1 cellular context compared by ENCODE assay signal in genomic region chr7:149827089-149827981, GRCh38.
TF ChIP-seq lines count a peak whose summit lies in the region.

No MANE protein-coding gene starts in this region.

TF ChIP-seq in GM12878, 131 proteins besides CTCF, POLR2A, EP300 and RAD21:
- no peak for TF ChIP-seq CREB1 (IDR thresholded peaks at IDR 0.05; ENCODE audit: low read depth)
- TF ChIP-seq USF1 (IDR thresholded peaks at IDR 0.05; ENCODE audit: borderline replicate concordance, extremely low read length, insufficient read depth, low read depth, low read length), result no peak
- no peak for TF ChIP-seq YY1 (IDR thresholded peaks at IDR 0.05; ENCODE audit: low read depth, low read length)
- TF ChIP-seq SMAD5 (IDR thresholded peaks at IDR 0.05; ENCODE audit: low read depth), result no peak
- no peak for TF ChIP-seq ZBTB33 (IDR thresholded peaks at IDR 0.05)
- TF ChIP-seq ZNF592 (IDR thresholded peaks at IDR 0.05), result no peak
- TF ChIP-seq BCL11A (IDR thresholded peaks at IDR 0.05; ENCODE audit: low read depth, low read length), result no peak
- TF ChIP-seq FOXK2 (IDR thresholded peaks at IDR 0.05), result no peak
- TF ChIP-seq PAX5 (IDR thresholded peaks at IDR 0.05; ENCODE audit: borderline replicate concordance, low read depth, low read length), result no peak
- no peak for TF ChIP-seq E4F1 (IDR thresholded peaks at IDR 0.05; ENCODE audit: borderline replicate concordance, partially characterized antibody)
- TF ChIP-seq PKNOX1 (IDR thresholded peaks at IDR 0.05), result no peak
- no peak for TF ChIP-seq RB1 (IDR thresholded peaks at IDR 0.05; ENCODE audit: borderline replicate concordance)
- TF ChIP-seq ATF7 (IDR thresholded peaks at IDR 0.05; ENCODE audit: low read depth), result no peak
- no peak for TF ChIP-seq STAT1 (conservative IDR thresholded peaks at IDR 0.05)
- TF ChIP-seq WRNIP1 (IDR thresholded peaks at IDR 0.05; ENCODE audit: borderline replicate concordance, low read depth, low read length), result no peak
